Comparison of ENCODE assay signal across 1 cellular context in genomic region chr17:65131946-65132345, GRCh38.
TF ChIP-seq lines count a peak whose summit lies in the region.

No MANE protein-coding gene starts in this region.

TF ChIP-seq in liver, 16 proteins besides CTCF, POLR2A, EP300 and RAD21 (continued from another document):
- TF ChIP-seq, protein P1, sequence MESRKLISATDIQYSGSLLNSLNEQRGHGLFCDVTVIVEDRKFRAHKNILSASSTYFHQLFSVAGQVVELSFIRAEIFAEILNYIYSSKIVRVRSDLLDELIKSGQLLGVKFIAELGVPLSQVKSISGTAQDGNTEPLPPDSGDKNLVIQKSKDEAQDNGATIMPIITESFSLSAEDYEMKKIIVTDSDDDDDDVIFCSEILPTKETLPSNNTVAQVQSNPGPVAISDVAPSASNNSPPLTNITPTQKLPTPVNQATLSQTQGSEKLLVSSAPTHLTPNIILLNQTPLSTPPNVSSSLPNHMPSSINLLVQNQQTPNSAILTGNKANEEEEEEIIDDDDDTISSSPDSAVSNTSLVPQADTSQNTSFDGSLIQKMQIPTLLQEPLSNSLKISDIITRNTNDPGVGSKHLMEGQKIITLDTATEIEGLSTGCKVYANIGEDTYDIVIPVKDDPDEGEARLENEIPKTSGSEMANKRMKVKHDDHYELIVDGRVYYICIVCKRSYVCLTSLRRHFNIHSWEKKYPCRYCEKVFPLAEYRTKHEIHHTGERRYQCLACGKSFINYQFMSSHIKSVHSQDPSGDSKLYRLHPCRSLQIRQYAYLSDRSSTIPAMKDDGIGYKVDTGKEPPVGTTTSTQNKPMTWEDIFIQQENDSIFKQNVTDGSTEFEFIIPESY (IDR thresholded peaks at IDR 0.05), result peak; percentile 94
- TF ChIP-seq EGR1 (IDR thresholded peaks at IDR 0.05; ENCODE audit: low read depth in 2 of 2), result no peak
- TF ChIP-seq RXRA (IDR thresholded peaks at IDR 0.05), result peak; percentile 92 to 97
- TF ChIP-seq HNF4A (conservative IDR thresholded peaks at IDR 0.05), result peak; percentile 99
- peak; percentile 97 for TF ChIP-seq SP1 (IDR thresholded peaks at IDR 0.05)
- no peak for TF ChIP-seq TAF1 (conservative IDR thresholded peaks at IDR 0.05)
- peak; percentile 95 for TF ChIP-seq HNF4G (IDR thresholded peaks at IDR 0.05)
- TF ChIP-seq NR2F2 (IDR thresholded peaks at IDR 0.05), result peak; percentile 59
- TF ChIP-seq FOXA1 (IDR thresholded peaks at IDR 0.05), result peak; percentile 73
